In the genomic region with DNA sequence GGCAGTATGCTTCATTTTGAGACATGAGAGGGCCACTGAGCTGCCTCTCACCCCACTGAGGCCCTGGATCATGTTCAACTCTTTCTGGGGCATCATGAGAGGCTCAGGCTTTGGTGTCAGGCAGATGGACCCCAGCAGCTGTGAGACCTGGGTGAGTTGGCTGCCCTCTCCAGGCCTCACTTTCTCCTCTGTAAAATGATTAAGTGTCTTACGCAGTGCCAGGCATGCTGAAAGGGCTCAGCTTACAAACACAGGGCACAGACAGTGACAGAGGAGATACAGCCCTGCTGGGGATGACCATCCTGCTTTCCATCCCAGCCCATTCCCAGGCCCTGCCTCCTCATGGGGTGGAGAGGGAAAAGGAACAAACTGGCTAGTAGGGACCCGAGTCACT, we compare ENCODE assay signal across 23 cellular contexts.
"Had no signal": no experiment of that assay in that cellular context is flagged by ENCODE, and none has a peak within 500 bp of the region (broad histone marks: within the 10 kb centered on the region; RNA-seq: fewer than 3 reads in every experiment).

No MANE protein-coding gene starts in this region.

- H3K36me3 Mint-ChIP-seq: activated naive CD4-positive, alpha-beta T cell treated with anti-CD3 and anti-CD28 coated beads, Interleukin-2, amount 10 ng/mL, durations not matched to agents 7 days and 5 days; activated naive CD8-positive, alpha-beta T cell treated with anti-CD3 and anti-CD28 coated beads, Interleukin-2, amount 10 ng/mL, durations not matched to agents 7 days and 5 days; brain; natural killer cell treated with Interleukin-12 subunit alpha and Interleukin-12 subunit beta and Interleukin-15 and Interleukin-18, amount 100 ng/mL, for 72 hours had no signal

- H3K27ac ChIP-seq: ascending aorta, thoracic aorta had no signal

- H3K27ac Mint-ChIP-seq: activated CD4-positive, alpha-beta T cell treated with anti-CD3 and anti-CD28 coated beads for 36 hours; activated CD8-positive, alpha-beta T cell treated with anti-CD3 and anti-CD28 coated beads, Interleukin-2, amount 10 ng/mL, durations not matched to agents 7 days and 5 days; activated naive CD4-positive, alpha-beta T cell treated with anti-CD3 and anti-CD28 coated beads, Interleukin-2, amount 10 ng/mL, durations not matched to agents 7 days and 5 days; activated naive CD8-positive, alpha-beta T cell treated with anti-CD3 and anti-CD28 coated beads, Interleukin-2, amount 10 ng/mL, durations not matched to agents 7 days and 5 days; activated T-cell treated with anti-CD3 and anti-CD28 coated beads, Interleukin-2, amount 50 U/mL, for 24 hours; natural killer cell treated with Interleukin-12 subunit alpha and Interleukin-12 subunit beta and Interleukin-15 and Interleukin-18, amount 100 ng/mL, for 72 hours had no signal

- H3K27me3 ChIP-seq: ascending aorta had no signal

- DNase-seq: activated CD4-positive, alpha-beta T cell treated with anti-CD3 and anti-CD28 coated beads for 36 hours; activated CD4-positive, CD25-positive, alpha-beta regulatory T cell; activated CD8-positive, alpha-beta T cell treated with anti-CD3 and anti-CD28 coated beads, Interleukin-2, amount 10 ng/mL, durations not matched to agents 7 days and 5 days; activated gamma-delta T cell; activated naive CD4-positive, alpha-beta T cell treated with anti-CD3 and anti-CD28 coated beads, Interleukin-2, amount 10 ng/mL, durations not matched to agents 7 days and 5 days; activated naive CD8-positive, alpha-beta T cell treated with anti-CD3 and anti-CD28 coated beads, Interleukin-2, amount 10 ng/mL, durations not matched to agents 7 days and 5 days; activated T-cell treated with anti-CD3 and anti-CD28 coated beads, Interleukin-2, amount 50 U/mL, for 24 hours; cortex of kidney; foreskin fibroblast; hypothalamus; mesendoderm; retina; stimulated activated CD4-positive, alpha-beta T cell treated with anti-CD3 and anti-CD28 coated beads, Interleukin-2, amount 100 ng/mL, for 48 hours; stimulated activated naive CD8-positive, alpha-beta T cell treated with anti-CD3 and anti-CD28 coated beads, Interleukin-15, Interleukin-2, amounts not matched to agents 100 U/mL and 50 U/mL, for 24 hours; trophoblast cell had no signal

- H3K36me3 ChIP-seq: ascending aorta, heart left ventricle, thoracic aorta had no signal

- H3K9me3 Mint-ChIP-seq: activated naive CD4-positive, alpha-beta T cell treated with anti-CD3 and anti-CD28 coated beads, Interleukin-2, amount 10 ng/mL, durations not matched to agents 7 days and 5 days; activated naive CD8-positive, alpha-beta T cell treated with anti-CD3 and anti-CD28 coated beads, Interleukin-2, amount 10 ng/mL, durations not matched to agents 7 days and 5 days; activated T-cell treated with anti-CD3 and anti-CD28 coated beads, Interleukin-2, amount 50 U/mL, for 24 hours; natural killer cell treated with Interleukin-12 subunit alpha and Interleukin-12 subunit beta and Interleukin-15 and Interleukin-18, amount 100 ng/mL, for 72 hours had no signal

- H3K4me1 ChIP-seq: ascending aorta, heart left ventricle had no signal

- H3K4me3 Mint-ChIP-seq: activated CD4-positive, alpha-beta T cell treated with anti-CD3 and anti-CD28 coated beads for 36 hours; activated CD8-positive, alpha-beta T cell treated with anti-CD3 and anti-CD28 coated beads, Interleukin-2, amount 10 ng/mL, durations not matched to agents 7 days and 5 days; activated naive CD4-positive, alpha-beta T cell treated with anti-CD3 and anti-CD28 coated beads, Interleukin-2, amount 10 ng/mL, durations not matched to agents 7 days and 5 days; activated naive CD8-positive, alpha-beta T cell treated with anti-CD3 and anti-CD28 coated beads, Interleukin-2, amount 10 ng/mL, durations not matched to agents 7 days and 5 days; activated T-cell treated with anti-CD3 and anti-CD28 coated beads, Interleukin-2, amount 50 U/mL, for 24 hours; brain; natural killer cell treated with Interleukin-12 subunit alpha and Interleukin-12 subunit beta and Interleukin-15 and Interleukin-18, amount 100 ng/mL, for 72 hours had no signal

- H3K9me3 ChIP-seq: ascending aorta, heart left ventricle, thoracic aorta had no signal

- H3K27me3 Mint-ChIP-seq: activated naive CD8-positive, alpha-beta T cell treated with anti-CD3 and anti-CD28 coated beads, Interleukin-2, amount 10 ng/mL, durations not matched to agents 7 days and 5 days; natural killer cell treated with Interleukin-12 subunit alpha and Interleukin-12 subunit beta and Interleukin-15 and Interleukin-18, amount 100 ng/mL, for 72 hours had no signal

- H3K4me3 ChIP-seq: ascending aorta, heart left ventricle, lung, thoracic aorta had no signal

- H3K4me1 Mint-ChIP-seq: activated CD4-positive, alpha-beta T cell treated with anti-CD3 and anti-CD28 coated beads for 36 hours; activated naive CD4-positive, alpha-beta T cell treated with anti-CD3 and anti-CD28 coated beads, Interleukin-2, amount 10 ng/mL, durations not matched to agents 7 days and 5 days; activated naive CD8-positive, alpha-beta T cell treated with anti-CD3 and anti-CD28 coated beads, Interleukin-2, amount 10 ng/mL, durations not matched to agents 7 days and 5 days; brain had no signal

- ATAC-seq: activated CD4-positive, alpha-beta T cell treated with anti-CD3 and anti-CD28 coated beads for 36 hours; activated CD8-positive, alpha-beta T cell treated with anti-CD3 and anti-CD28 coated beads, Interleukin-2, amount 10 ng/mL, durations not matched to agents 7 days and 5 days; esophagus mucosa; left lobe of liver; stimulated activated naive CD8-positive, alpha-beta T cell treated with anti-CD3 and anti-CD28 coated beads, Interleukin-15, Interleukin-2, amounts not matched to agents 100 U/mL and 50 U/mL, for 24 hours had no signal
